ENCODE assay signal across 1 cellular context in the genomic region with DNA sequence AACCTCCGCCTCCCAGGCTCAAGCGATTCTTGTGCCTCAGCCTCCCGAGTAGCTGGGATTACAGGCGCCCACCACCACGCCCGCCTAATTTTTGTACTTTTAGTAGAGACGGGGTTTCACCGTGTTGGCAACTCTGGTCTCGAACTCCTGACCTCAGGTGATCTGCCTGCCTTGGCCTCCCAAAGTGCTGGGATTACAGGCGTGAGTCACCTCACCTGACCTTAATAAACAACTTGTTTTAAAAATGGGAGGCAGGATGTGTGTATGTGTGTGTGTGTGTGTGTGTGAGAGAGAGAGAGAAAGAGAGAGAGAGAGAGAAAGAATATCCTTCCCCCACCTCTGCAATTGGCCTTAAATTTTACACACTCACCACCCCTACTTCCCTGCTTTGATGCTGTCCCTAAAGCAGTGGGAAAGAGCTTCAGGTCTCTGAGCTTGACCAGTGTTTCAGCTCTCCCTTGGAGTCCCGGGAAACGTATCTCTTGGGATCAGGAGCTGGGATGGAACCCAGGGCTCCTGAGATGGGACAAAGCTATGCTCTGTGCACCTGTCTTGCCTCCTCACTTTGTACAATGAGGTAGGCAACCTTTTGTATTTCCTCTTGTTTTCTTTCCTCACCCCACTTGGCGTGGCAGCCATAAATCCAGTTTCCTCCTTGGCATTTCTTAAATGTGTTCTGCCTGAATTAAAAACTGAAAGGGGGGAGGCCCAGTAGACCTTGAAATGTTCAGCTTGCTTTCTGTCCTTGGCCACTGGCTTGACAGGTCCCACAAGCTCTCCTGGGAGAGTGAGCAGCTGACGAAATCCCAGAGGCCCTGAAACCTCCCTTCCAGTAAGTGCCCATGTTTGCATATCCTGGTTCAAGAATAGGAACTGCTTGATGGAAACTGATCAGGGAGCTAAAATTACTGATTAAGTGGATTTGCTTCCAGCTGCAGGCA.
TF ChIP-seq lines count a peak whose summit lies in the region.

No MANE protein-coding gene starts in this region.

TF ChIP-seq in HepG2, 621 proteins besides CTCF, POLR2A, EP300 and RAD21 (continued from another document and continues in another):
- TF ChIP-seq, protein P1, sequence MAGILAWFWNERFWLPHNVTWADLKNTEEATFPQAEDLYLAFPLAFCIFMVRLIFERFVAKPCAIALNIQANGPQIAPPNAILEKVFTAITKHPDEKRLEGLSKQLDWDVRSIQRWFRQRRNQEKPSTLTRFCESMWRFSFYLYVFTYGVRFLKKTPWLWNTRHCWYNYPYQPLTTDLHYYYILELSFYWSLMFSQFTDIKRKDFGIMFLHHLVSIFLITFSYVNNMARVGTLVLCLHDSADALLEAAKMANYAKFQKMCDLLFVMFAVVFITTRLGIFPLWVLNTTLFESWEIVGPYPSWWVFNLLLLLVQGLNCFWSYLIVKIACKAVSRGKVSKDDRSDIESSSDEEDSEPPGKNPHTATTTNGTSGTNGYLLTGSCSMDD (CRISPR knock-in tag; IDR thresholded peaks at IDR 0.05), result no peak
- TF ChIP-seq, protein P2, sequence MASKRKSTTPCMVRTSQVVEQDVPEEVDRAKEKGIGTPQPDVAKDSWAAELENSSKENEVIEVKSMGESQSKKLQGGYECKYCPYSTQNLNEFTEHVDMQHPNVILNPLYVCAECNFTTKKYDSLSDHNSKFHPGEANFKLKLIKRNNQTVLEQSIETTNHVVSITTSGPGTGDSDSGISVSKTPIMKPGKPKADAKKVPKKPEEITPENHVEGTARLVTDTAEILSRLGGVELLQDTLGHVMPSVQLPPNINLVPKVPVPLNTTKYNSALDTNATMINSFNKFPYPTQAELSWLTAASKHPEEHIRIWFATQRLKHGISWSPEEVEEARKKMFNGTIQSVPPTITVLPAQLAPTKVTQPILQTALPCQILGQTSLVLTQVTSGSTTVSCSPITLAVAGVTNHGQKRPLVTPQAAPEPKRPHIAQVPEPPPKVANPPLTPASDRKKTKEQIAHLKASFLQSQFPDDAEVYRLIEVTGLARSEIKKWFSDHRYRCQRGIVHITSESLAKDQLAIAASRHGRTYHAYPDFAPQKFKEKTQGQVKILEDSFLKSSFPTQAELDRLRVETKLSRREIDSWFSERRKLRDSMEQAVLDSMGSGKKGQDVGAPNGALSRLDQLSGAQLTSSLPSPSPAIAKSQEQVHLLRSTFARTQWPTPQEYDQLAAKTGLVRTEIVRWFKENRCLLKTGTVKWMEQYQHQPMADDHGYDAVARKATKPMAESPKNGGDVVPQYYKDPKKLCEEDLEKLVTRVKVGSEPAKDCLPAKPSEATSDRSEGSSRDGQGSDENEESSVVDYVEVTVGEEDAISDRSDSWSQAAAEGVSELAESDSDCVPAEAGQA (IDR thresholded peaks at IDR 0.05; ENCODE audit: low read depth), result no peak
- TF ChIP-seq, protein P2 (CRISPR knock-in tag; IDR thresholded peaks at IDR 0.05; ENCODE audit: borderline replicate concordance), result no peak
- TF ChIP-seq ZBTB20 (CRISPR knock-in tag; IDR thresholded peaks at IDR 0.05; ENCODE audit: borderline replicate concordance, low read depth) (no peak), PRMT3 (CRISPR knock-in tag; IDR thresholded peaks at IDR 0.05; ENCODE audit: borderline replicate concordance, low read depth) (no peak), ZNF572 (CRISPR knock-in tag; IDR thresholded peaks at IDR 0.05) (no peak), NFIC (IDR thresholded peaks at IDR 0.05; ENCODE audit: low read length) (0 out of 2 replicates have a peak, but pooled peaks have one; percentile 55), RBAK (CRISPR knock-in tag; IDR thresholded peaks at IDR 0.05) (no peak), PHF20 (CRISPR knock-in tag; IDR thresholded peaks at IDR 0.05) (no peak), CAMTA2 (CRISPR knock-in tag; IDR thresholded peaks at IDR 0.05; ENCODE audit: borderline replicate concordance) (no peak), TOPORS (CRISPR knock-in tag; IDR thresholded peaks at IDR 0.05) (no peak), MIXL1 (CRISPR knock-in tag; IDR thresholded peaks at IDR 0.05) (no peak), SETDB1 (CRISPR knock-in tag; IDR thresholded peaks at IDR 0.05; ENCODE audit: borderline replicate concordance) (no peak), ZNF292 (CRISPR knock-in tag; IDR thresholded peaks at IDR 0.05; ENCODE audit: borderline replicate concordance, low read depth) (0 out of 2 replicates have a peak, but pooled peaks have one; percentile 36), ZNF556 (CRISPR knock-in tag; IDR thresholded peaks at IDR 0.05; ENCODE audit: borderline replicate concordance) (no peak), TOE1 (CRISPR knock-in tag; IDR thresholded peaks at IDR 0.05) (no peak), ZNF709 (CRISPR knock-in tag; IDR thresholded peaks at IDR 0.05) (no peak), SNRNP70 (IDR thresholded peaks at IDR 0.05; ENCODE audit: low read depth, low read length) (no peak), ZNF230 (CRISPR knock-in tag; IDR thresholded peaks at IDR 0.05) (no peak), MXD4 (CRISPR knock-in tag; IDR thresholded peaks at IDR 0.05) (no peak), TCF12 (IDR thresholded peaks at IDR 0.05) (no peak), TCF12 (CRISPR knock-in tag; IDR thresholded peaks at IDR 0.05) (no peak), ZSCAN31 (CRISPR knock-in tag; IDR thresholded peaks at IDR 0.05; ENCODE audit: low read depth) (no peak; the same call in 1 of the 2 replicates), SATB2 (CRISPR knock-in tag; IDR thresholded peaks at IDR 0.05) (no peak), NPAS2 (CRISPR knock-in tag; IDR thresholded peaks at IDR 0.05; ENCODE audit: borderline replicate concordance) (no peak), ZNF101 (CRISPR knock-in tag; IDR thresholded peaks at IDR 0.05; ENCODE audit: borderline replicate concordance, low read depth) (no peak), RCOR2 (CRISPR knock-in tag; IDR thresholded peaks at IDR 0.05) (no peak), RBFOX2 (IDR thresholded peaks at IDR 0.05; ENCODE audit: low read depth, low read length) (no peak), ARNT2 (CRISPR knock-in tag; IDR thresholded peaks at IDR 0.05; ENCODE audit: low read depth) (0 out of 2 replicates have a peak, but pooled peaks have one; percentile 51), ZNF607 (CRISPR knock-in tag; IDR thresholded peaks at IDR 0.05; ENCODE audit: borderline replicate concordance) (no peak), KLF15 (CRISPR knock-in tag; IDR thresholded peaks at IDR 0.05; ENCODE audit: borderline replicate concordance) (no peak)
- TF ChIP-seq, protein P3, sequence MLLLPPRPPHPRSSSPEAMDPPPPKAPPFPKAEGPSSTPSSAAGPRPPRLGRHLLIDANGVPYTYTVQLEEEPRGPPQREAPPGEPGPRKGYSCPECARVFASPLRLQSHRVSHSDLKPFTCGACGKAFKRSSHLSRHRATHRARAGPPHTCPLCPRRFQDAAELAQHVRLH (CRISPR knock-in tag; IDR thresholded peaks at IDR 0.05; ENCODE audit: borderline replicate concordance, low read depth), result 0 out of 2 replicates have a peak, but pooled peaks have one; percentile 20
- TF ChIP-seq, protein P4, sequence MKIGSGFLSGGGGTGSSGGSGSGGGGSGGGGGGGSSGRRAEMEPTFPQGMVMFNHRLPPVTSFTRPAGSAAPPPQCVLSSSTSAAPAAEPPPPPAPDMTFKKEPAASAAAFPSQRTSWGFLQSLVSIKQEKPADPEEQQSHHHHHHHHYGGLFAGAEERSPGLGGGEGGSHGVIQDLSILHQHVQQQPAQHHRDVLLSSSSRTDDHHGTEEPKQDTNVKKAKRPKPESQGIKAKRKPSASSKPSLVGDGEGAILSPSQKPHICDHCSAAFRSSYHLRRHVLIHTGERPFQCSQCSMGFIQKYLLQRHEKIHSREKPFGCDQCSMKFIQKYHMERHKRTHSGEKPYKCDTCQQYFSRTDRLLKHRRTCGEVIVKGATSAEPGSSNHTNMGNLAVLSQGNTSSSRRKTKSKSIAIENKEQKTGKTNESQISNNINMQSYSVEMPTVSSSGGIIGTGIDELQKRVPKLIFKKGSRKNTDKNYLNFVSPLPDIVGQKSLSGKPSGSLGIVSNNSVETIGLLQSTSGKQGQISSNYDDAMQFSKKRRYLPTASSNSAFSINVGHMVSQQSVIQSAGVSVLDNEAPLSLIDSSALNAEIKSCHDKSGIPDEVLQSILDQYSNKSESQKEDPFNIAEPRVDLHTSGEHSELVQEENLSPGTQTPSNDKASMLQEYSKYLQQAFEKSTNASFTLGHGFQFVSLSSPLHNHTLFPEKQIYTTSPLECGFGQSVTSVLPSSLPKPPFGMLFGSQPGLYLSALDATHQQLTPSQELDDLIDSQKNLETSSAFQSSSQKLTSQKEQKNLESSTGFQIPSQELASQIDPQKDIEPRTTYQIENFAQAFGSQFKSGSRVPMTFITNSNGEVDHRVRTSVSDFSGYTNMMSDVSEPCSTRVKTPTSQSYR (CRISPR knock-in tag; IDR thresholded peaks at IDR 0.05; ENCODE audit: borderline replicate concordance), result no peak; the same call in 1 of the 2 replicates
- TF ChIP-seq, protein P5, sequence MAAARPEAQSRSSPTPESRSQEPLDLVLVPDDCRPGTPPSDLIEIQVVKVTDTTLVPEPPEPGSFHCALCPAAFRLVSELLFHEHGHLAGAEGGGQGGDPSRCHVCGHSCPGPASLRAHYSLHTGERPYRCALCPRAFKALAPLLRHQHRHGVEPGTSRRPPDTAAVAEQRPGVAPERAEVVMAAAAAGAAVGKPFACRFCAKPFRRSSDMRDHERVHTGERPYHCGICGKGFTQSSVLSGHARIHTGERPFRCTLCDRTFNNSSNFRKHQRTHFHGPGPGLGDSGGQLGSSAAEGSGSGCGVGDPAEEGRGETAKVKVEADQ (CRISPR knock-in tag; IDR thresholded peaks at IDR 0.05; ENCODE audit: borderline replicate concordance), result no peak
- TF ChIP-seq, protein P6, sequence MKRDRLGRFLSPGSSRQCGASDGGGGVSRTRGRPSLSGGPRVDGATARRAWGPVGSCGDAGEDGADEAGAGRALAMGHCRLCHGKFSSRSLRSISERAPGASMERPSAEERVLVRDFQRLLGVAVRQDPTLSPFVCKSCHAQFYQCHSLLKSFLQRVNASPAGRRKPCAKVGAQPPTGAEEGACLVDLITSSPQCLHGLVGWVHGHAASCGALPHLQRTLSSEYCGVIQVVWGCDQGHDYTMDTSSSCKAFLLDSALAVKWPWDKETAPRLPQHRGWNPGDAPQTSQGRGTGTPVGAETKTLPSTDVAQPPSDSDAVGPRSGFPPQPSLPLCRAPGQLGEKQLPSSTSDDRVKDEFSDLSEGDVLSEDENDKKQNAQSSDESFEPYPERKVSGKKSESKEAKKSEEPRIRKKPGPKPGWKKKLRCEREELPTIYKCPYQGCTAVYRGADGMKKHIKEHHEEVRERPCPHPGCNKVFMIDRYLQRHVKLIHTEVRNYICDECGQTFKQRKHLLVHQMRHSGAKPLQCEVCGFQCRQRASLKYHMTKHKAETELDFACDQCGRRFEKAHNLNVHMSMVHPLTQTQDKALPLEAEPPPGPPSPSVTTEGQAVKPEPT (CRISPR knock-in tag; IDR thresholded peaks at IDR 0.05; ENCODE audit: low read depth), result no peak
- TF ChIP-seq, protein P7, sequence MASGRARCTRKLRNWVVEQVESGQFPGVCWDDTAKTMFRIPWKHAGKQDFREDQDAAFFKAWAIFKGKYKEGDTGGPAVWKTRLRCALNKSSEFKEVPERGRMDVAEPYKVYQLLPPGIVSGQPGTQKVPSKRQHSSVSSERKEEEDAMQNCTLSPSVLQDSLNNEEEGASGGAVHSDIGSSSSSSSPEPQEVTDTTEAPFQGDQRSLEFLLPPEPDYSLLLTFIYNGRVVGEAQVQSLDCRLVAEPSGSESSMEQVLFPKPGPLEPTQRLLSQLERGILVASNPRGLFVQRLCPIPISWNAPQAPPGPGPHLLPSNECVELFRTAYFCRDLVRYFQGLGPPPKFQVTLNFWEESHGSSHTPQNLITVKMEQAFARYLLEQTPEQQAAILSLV (CRISPR knock-in tag; IDR thresholded peaks at IDR 0.05; ENCODE audit: borderline replicate concordance), result no peak
- TF ChIP-seq, protein P8, sequence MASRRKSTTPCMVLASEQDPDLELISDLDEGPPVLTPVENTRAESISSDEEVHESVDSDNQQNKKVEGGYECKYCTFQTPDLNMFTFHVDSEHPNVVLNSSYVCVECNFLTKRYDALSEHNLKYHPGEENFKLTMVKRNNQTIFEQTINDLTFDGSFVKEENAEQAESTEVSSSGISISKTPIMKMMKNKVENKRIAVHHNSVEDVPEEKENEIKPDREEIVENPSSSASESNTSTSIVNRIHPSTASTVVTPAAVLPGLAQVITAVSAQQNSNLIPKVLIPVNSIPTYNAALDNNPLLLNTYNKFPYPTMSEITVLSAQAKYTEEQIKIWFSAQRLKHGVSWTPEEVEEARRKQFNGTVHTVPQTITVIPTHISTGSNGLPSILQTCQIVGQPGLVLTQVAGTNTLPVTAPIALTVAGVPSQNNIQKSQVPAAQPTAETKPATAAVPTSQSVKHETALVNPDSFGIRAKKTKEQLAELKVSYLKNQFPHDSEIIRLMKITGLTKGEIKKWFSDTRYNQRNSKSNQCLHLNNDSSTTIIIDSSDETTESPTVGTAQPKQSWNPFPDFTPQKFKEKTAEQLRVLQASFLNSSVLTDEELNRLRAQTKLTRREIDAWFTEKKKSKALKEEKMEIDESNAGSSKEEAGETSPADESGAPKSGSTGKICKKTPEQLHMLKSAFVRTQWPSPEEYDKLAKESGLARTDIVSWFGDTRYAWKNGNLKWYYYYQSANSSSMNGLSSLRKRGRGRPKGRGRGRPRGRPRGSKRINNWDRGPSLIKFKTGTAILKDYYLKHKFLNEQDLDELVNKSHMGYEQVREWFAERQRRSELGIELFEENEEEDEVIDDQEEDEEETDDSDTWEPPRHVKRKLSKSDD (CRISPR knock-in tag; IDR thresholded peaks at IDR 0.05; ENCODE audit: low read depth), result no peak
- TF ChIP-seq, protein P9, sequence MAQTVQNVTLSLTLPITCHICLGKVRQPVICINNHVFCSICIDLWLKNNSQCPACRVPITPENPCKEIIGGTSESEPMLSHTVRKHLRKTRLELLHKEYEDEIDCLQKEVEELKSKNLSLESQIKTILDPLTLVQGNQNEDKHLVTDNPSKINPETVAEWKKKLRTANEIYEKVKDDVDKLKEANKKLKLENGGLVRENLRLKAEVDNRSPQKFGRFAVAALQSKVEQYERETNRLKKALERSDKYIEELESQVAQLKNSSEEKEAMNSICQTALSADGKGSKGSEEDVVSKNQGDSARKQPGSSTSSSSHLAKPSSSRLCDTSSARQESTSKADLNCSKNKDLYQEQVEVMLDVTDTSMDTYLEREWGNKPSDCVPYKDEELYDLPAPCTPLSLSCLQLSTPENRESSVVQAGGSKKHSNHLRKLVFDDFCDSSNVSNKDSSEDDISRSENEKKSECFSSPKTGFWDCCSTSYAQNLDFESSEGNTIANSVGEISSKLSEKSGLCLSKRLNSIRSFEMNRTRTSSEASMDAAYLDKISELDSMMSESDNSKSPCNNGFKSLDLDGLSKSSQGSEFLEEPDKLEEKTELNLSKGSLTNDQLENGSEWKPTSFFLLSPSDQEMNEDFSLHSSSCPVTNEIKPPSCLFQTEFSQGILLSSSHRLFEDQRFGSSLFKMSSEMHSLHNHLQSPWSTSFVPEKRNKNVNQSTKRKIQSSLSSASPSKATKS (CRISPR knock-in tag; IDR thresholded peaks at IDR 0.05), result no peak; the same call in 1 of the 2 replicates
